ENCODE assay signal across 30 cellular contexts in genomic region chr17:79111097-79111496, GRCh38.
"Had no signal": no experiment of that assay in that cellular context is flagged by ENCODE, and none has a peak within 500 bp of the region (broad histone marks: within the 10 kb centered on the region; RNA-seq: fewer than 3 reads in every experiment).

No MANE protein-coding gene starts in this region.

- H3K4me1 ChIP-seq: adrenal gland, breast epithelium had no signal

- H3K9me3 ChIP-seq: adrenal gland, body of pancreas, breast epithelium had no signal

- H3K4me3 ChIP-seq: adrenal gland, body of pancreas, breast epithelium had no signal

- H3K36me3 ChIP-seq: adrenal gland, brain microvascular endothelial cell, breast epithelium had no signal

- H3K27ac ChIP-seq: adrenal gland, body of pancreas, brain microvascular endothelial cell, breast epithelium, VCaP had no signal

- DNase-seq: activated B cell treated with CpG ODN at 0.5 μM for 24 hours; activated CD4-positive, alpha-beta memory T cell treated with anti-CD3 and anti-CD28 coated beads for 36 hours; activated CD4-positive, alpha-beta T cell treated with anti-CD3 and anti-CD28 coated beads for 4 hours; activated CD4-positive, alpha-beta T cell treated with anti-CD3 and anti-CD28 coated beads, Interleukin-2, amount 10 ng/mL, durations not matched to agents 24 days and 14 days; activated CD4-positive, alpha-beta T cell treated with anti-CD3 and anti-CD28 coated beads, Interleukin-2, amount 50 U/mL, for 1 hour; activated CD4-positive, alpha-beta T cell treated with anti-CD3 and anti-CD28 coated beads, Interleukin-2, amount 50 U/mL, for 4 hours; activated CD4-positive, CD25-positive, alpha-beta regulatory T cell treated with anti-CD3 and anti-CD28 coated beads, Interleukin-2, amount 50 U/mL, for 72 hours; activated CD8-positive, alpha-beta memory T cell treated with anti-CD3 and anti-CD28 coated beads, Interleukin-2, amount 50 U/mL, for 4 hours; activated CD8-positive, alpha-beta T cell treated with anti-CD3 and anti-CD28 coated beads for 36 hours; activated effector memory CD4-positive, alpha-beta T cell treated with anti-CD3 and anti-CD28 coated beads, Interleukin-2, amount 50 U/mL, for 16 hours; activated gamma-delta T cell treated with Interleukin-2 at 50 U/mL for 16 hours; activated naive CD4-positive, alpha-beta T cell; activated naive CD4-positive, alpha-beta T cell treated with anti-CD3 and anti-CD28 coated beads for 36 hours; activated naive CD4-positive, alpha-beta T cell treated with anti-CD3 and anti-CD28 coated beads, Interleukin-2, amount 50 U/mL, for 16 hours; activated naive CD8-positive, alpha-beta T cell treated with anti-CD3 and anti-CD28 coated beads for 36 hours; activated T-cell treated with anti-CD3 and anti-CD28 coated beads for 4 hours; activated T-cell treated with anti-CD3 and anti-CD28 coated beads, Interleukin-2, amount 50 U/mL, for 1 hour; activated T-cell treated with anti-CD3 and anti-CD28 coated beads, Interleukin-2, amount 50 U/mL, for 4 hours; activated T-cell treated with anti-CD3 and anti-CD28 coated beads, Interleukin-2, amount 50 U/mL, for 72 hours; adrenal gland; amniotic stem cell; aorta; body of pancreas; brain microvascular endothelial cell; central memory CD4-positive, alpha-beta T cell; T-helper 1 cell; T-helper 2 cell; T-helper 9 cell had no signal

- H3K27me3 ChIP-seq: body of pancreas, brain microvascular endothelial cell had no signal
